1 cellular context compared by ENCODE assay signal in the genomic region with DNA sequence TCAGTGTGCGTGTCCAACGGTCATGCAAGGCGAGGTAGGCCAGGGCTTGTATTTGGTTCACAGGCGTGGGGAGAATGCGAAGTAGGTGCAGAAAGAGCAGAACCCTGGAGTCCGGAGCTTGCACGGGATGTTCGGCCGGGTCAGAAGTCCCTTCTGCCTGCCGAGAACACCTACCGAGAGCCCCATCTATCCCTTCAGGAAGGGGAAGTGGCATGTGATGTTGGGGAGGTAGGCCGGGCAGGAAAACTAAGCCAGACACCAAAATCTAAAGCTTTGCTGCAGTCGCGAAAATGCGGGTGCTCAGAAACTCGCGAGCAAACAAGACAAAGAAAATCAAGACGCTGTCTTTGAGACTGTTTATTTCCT.
TF ChIP-seq lines count a peak whose summit lies in the region.

No MANE protein-coding gene starts in this region.

TF ChIP-seq in HepG2, 621 proteins besides CTCF, POLR2A, EP300 and RAD21 (continued from another document and continues in another):
- TF ChIP-seq ZNF34 (CRISPR knock-in tag; IDR thresholded peaks at IDR 0.05; ENCODE audit: borderline replicate concordance) (no peak), TP53 (CRISPR knock-in tag; conservative IDR thresholded peaks at IDR 0.05) (no peak), ZNF234 (CRISPR knock-in tag; conservative IDR thresholded peaks at IDR 0.05) (no peak), ZMAT3 (CRISPR knock-in tag; conservative IDR thresholded peaks at IDR 0.05) (no peak), ZNF343 (CRISPR knock-in tag; IDR thresholded peaks at IDR 0.05) (no peak), ZNF484 (CRISPR knock-in tag; IDR thresholded peaks at IDR 0.05; ENCODE audit: borderline replicate concordance, low read depth) (no peak), ZNF207 (IDR thresholded peaks at IDR 0.05; ENCODE audit: borderline replicate concordance) (no peak), ZBTB20 (CRISPR knock-in tag; IDR thresholded peaks at IDR 0.05; ENCODE audit: borderline replicate concordance, low read depth) (no peak), SOX5 (CRISPR knock-in tag; IDR thresholded peaks at IDR 0.05; ENCODE audit: borderline replicate concordance) (no peak), ZKSCAN8 (CRISPR knock-in tag; IDR thresholded peaks at IDR 0.05; ENCODE audit: borderline replicate concordance) (no peak), NBN (conservative IDR thresholded peaks at IDR 0.05) (no peak), FOSL2 (CRISPR knock-in tag; IDR thresholded peaks at IDR 0.05) (no peak), SIN3A (IDR thresholded peaks at IDR 0.05; ENCODE audit: borderline replicate concordance, low read depth, low read length) (no peak), ARID2 (CRISPR knock-in tag; IDR thresholded peaks at IDR 0.05; ENCODE audit: borderline replicate concordance) (no peak), AHR (CRISPR knock-in tag; IDR thresholded peaks at IDR 0.05) (no peak), ZNF354B (CRISPR knock-in tag; IDR thresholded peaks at IDR 0.05) (no peak), ZNF75D (CRISPR knock-in tag; IDR thresholded peaks at IDR 0.05; ENCODE audit: borderline replicate concordance) (no peak), BCL6 (CRISPR knock-in tag; IDR thresholded peaks at IDR 0.05) (no peak), ZNF883 (CRISPR knock-in tag; IDR thresholded peaks at IDR 0.05; ENCODE audit: not compliant biosample characterization) (no peak), ZNF619 (CRISPR knock-in tag; IDR thresholded peaks at IDR 0.05) (no peak), ZNF24 (IDR thresholded peaks at IDR 0.05) (no peak; the same call in 1 of the 2 replicates), GATAD2A (CRISPR knock-in tag; IDR thresholded peaks at IDR 0.05) (0 out of 2 replicates have a peak, but pooled peaks have one; percentile 3), ISX (CRISPR knock-in tag; conservative IDR thresholded peaks at IDR 0.05) (no peak), ERF (CRISPR knock-in tag; IDR thresholded peaks at IDR 0.05) (no peak), ZNF331 (CRISPR knock-in tag; IDR thresholded peaks at IDR 0.05) (no peak), MTA3 (CRISPR knock-in tag; IDR thresholded peaks at IDR 0.05) (no peak), MBD4 (IDR thresholded peaks at IDR 0.05; ENCODE audit: borderline replicate concordance, low read length) (no peak), ZNF614 (CRISPR knock-in tag; IDR thresholded peaks at IDR 0.05; ENCODE audit: borderline replicate concordance) (no peak)
- TF ChIP-seq, protein P1, sequence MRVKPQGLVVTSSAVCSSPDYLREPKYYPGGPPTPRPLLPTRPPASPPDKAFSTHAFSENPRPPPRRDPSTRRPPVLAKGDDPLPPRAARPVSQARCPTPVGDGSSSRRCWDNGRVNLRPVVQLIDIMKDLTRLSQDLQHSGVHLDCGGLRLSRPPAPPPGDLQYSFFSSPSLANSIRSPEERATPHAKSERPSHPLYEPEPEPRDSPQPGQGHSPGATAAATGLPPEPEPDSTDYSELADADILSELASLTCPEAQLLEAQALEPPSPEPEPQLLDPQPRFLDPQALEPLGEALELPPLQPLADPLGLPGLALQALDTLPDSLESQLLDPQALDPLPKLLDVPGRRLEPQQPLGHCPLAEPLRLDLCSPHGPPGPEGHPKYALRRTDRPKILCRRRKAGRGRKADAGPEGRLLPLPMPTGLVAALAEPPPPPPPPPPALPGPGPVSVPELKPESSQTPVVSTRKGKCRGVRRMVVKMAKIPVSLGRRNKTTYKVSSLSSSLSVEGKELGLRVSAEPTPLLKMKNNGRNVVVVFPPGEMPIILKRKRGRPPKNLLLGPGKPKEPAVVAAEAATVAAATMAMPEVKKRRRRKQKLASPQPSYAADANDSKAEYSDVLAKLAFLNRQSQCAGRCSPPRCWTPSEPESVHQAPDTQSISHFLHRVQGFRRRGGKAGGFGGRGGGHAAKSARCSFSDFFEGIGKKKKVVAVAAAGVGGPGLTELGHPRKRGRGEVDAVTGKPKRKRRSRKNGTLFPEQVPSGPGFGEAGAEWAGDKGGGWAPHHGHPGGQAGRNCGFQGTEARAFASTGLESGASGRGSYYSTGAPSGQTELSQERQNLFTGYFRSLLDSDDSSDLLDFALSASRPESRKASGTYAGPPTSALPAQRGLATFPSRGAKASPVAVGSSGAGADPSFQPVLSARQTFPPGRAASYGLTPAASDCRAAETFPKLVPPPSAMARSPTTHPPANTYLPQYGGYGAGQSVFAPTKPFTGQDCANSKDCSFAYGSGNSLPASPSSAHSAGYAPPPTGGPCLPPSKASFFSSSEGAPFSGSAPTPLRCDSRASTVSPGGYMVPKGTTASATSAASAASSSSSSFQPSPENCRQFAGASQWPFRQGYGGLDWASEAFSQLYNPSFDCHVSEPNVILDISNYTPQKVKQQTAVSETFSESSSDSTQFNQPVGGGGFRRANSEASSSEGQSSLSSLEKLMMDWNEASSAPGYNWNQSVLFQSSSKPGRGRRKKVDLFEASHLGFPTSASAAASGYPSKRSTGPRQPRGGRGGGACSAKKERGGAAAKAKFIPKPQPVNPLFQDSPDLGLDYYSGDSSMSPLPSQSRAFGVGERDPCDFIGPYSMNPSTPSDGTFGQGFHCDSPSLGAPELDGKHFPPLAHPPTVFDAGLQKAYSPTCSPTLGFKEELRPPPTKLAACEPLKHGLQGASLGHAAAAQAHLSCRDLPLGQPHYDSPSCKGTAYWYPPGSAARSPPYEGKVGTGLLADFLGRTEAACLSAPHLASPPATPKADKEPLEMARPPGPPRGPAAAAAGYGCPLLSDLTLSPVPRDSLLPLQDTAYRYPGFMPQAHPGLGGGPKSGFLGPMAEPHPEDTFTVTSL (CRISPR knock-in tag; IDR thresholded peaks at IDR 0.05; ENCODE audit: borderline replicate concordance), result no peak
- TF ChIP-seq, protein P2, sequence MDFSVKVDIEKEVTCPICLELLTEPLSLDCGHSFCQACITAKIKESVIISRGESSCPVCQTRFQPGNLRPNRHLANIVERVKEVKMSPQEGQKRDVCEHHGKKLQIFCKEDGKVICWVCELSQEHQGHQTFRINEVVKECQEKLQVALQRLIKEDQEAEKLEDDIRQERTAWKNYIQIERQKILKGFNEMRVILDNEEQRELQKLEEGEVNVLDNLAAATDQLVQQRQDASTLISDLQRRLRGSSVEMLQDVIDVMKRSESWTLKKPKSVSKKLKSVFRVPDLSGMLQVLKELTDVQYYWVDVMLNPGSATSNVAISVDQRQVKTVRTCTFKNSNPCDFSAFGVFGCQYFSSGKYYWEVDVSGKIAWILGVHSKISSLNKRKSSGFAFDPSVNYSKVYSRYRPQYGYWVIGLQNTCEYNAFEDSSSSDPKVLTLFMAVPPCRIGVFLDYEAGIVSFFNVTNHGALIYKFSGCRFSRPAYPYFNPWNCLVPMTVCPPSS (IDR thresholded peaks at IDR 0.05), result no peak
- TF ChIP-seq, protein P3, sequence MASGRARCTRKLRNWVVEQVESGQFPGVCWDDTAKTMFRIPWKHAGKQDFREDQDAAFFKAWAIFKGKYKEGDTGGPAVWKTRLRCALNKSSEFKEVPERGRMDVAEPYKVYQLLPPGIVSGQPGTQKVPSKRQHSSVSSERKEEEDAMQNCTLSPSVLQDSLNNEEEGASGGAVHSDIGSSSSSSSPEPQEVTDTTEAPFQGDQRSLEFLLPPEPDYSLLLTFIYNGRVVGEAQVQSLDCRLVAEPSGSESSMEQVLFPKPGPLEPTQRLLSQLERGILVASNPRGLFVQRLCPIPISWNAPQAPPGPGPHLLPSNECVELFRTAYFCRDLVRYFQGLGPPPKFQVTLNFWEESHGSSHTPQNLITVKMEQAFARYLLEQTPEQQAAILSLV (CRISPR knock-in tag; IDR thresholded peaks at IDR 0.05; ENCODE audit: borderline replicate concordance), result no peak
- TF ChIP-seq, protein P4, sequence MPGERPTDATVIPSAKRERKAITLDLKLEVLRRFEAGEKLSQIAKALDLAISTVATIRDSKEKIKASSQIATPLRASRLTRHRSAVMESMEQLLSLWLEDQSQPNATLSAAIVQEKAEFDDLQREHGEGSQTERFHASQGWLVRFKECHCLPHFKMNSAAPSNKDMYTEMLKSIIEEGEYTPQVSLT (CRISPR knock-in tag; IDR thresholded peaks at IDR 0.05; ENCODE audit: borderline replicate concordance, low read depth), result no peak
- TF ChIP-seq, protein P5, sequence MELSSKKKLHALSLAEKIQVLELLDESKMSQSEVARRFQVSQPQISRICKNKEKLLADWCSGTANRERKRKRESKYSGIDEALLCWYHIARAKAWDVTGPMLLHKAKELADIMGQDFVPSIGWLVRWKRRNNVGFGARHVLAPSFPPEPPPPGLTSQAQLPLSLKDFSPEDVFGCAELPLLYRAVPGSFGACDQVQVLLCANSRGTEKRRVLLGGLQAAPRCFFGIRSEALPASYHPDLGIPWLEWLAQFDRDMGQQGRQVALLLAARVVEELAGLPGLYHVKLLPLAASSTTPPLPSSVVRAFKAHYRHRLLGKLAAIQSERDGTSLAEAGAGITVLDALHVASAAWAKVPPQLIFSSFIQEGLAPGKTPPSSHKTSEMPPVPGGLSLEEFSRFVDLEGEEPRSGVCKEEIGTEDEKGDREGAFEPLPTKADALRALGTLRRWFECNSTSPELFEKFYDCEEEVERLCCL (CRISPR knock-in tag; IDR thresholded peaks at IDR 0.05; ENCODE audit: borderline replicate concordance), result no peak
- TF ChIP-seq, protein P6, sequence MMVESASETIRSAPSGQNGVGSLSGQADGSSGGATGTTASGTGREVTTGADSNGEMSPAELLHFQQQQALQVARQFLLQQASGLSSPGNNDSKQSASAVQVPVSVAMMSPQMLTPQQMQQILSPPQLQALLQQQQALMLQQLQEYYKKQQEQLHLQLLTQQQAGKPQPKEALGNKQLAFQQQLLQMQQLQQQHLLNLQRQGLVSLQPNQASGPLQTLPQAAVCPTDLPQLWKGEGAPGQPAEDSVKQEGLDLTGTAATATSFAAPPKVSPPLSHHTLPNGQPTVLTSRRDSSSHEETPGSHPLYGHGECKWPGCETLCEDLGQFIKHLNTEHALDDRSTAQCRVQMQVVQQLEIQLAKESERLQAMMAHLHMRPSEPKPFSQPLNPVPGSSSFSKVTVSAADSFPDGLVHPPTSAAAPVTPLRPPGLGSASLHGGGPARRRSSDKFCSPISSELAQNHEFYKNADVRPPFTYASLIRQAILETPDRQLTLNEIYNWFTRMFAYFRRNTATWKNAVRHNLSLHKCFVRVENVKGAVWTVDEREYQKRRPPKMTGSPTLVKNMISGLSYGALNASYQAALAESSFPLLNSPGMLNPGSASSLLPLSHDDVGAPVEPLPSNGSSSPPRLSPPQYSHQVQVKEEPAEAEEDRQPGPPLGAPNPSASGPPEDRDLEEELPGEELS (CRISPR knock-in tag; IDR thresholded peaks at IDR 0.05), result no peak
- TF ChIP-seq, protein P7, sequence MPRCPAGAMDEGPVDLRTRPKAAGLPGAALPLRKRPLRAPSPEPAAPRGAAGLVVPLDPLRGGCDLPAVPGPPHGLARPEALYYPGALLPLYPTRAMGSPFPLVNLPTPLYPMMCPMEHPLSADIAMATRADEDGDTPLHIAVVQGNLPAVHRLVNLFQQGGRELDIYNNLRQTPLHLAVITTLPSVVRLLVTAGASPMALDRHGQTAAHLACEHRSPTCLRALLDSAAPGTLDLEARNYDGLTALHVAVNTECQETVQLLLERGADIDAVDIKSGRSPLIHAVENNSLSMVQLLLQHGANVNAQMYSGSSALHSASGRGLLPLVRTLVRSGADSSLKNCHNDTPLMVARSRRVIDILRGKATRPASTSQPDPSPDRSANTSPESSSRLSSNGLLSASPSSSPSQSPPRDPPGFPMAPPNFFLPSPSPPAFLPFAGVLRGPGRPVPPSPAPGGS (CRISPR knock-in tag; IDR thresholded peaks at IDR 0.05), result no peak
- TF ChIP-seq, protein P8, sequence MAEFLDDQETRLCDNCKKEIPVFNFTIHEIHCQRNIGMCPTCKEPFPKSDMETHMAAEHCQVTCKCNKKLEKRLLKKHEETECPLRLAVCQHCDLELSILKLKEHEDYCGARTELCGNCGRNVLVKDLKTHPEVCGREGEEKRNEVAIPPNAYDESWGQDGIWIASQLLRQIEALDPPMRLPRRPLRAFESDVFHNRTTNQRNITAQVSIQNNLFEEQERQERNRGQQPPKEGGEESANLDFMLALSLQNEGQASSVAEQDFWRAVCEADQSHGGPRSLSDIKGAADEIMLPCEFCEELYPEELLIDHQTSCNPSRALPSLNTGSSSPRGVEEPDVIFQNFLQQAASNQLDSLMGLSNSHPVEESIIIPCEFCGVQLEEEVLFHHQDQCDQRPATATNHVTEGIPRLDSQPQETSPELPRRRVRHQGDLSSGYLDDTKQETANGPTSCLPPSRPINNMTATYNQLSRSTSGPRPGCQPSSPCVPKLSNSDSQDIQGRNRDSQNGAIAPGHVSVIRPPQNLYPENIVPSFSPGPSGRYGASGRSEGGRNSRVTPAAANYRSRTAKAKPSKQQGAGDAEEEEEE (CRISPR knock-in tag; IDR thresholded peaks at IDR 0.05; ENCODE audit: borderline replicate concordance), result no peak
- TF ChIP-seq, protein P9, sequence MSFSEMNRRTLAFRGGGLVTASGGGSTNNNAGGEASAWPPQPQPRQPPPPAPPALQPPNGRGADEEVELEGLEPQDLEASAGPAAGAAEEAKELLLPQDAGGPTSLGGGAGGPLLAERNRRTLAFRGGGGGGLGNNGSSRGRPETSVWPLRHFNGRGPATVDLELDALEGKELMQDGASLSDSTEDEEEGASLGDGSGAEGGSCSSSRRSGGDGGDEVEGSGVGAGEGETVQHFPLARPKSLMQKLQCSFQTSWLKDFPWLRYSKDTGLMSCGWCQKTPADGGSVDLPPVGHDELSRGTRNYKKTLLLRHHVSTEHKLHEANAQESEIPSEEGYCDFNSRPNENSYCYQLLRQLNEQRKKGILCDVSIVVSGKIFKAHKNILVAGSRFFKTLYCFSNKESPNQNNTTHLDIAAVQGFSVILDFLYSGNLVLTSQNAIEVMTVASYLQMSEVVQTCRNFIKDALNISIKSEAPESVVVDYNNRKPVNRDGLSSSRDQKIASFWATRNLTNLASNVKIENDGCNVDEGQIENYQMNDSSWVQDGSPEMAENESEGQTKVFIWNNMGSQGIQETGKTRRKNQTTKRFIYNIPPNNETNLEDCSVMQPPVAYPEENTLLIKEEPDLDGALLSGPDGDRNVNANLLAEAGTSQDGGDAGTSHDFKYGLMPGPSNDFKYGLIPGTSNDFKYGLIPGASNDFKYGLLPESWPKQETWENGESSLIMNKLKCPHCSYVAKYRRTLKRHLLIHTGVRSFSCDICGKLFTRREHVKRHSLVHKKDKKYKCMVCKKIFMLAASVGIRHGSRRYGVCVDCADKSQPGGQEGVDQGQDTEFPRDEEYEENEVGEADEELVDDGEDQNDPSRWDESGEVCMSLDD (CRISPR knock-in tag; IDR thresholded peaks at IDR 0.05; ENCODE audit: borderline replicate concordance), result no peak
- TF ChIP-seq, protein P10, sequence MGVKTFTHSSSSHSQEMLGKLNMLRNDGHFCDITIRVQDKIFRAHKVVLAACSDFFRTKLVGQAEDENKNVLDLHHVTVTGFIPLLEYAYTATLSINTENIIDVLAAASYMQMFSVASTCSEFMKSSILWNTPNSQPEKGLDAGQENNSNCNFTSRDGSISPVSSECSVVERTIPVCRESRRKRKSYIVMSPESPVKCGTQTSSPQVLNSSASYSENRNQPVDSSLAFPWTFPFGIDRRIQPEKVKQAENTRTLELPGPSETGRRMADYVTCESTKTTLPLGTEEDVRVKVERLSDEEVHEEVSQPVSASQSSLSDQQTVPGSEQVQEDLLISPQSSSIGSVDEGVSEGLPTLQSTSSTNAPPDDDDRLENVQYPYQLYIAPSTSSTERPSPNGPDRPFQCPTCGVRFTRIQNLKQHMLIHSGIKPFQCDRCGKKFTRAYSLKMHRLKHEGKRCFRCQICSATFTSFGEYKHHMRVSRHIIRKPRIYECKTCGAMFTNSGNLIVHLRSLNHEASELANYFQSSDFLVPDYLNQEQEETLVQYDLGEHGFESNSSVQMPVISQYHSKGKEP (CRISPR knock-in tag; IDR thresholded peaks at IDR 0.05), result no peak
